Comparison of ENCODE assay signal across 1 cellular context in genomic region chr5:15014809-15015208, GRCh38.
TF ChIP-seq lines count a peak whose summit lies in the region.

No MANE protein-coding gene starts in this region.

TF ChIP-seq in liver, 16 proteins besides CTCF, POLR2A, EP300 and RAD21 (continued from another document):
- TF ChIP-seq REST (IDR thresholded peaks at IDR 0.05) (no peak), ATF3 (IDR thresholded peaks at IDR 0.05) (no peak), RXRA (IDR thresholded peaks at IDR 0.05) (peak; percentile 65 to 88), MAX (IDR thresholded peaks at IDR 0.05) (peak; percentile 64), EGR1 (IDR thresholded peaks at IDR 0.05; ENCODE audit: low read depth in 2 of 2) (peak in 1 of 2 donors; percentile 70), ZBTB33 (IDR thresholded peaks at IDR 0.05) (peak; percentile 84)
